ENCODE assay signal across 8 cellular contexts in the genomic region with DNA sequence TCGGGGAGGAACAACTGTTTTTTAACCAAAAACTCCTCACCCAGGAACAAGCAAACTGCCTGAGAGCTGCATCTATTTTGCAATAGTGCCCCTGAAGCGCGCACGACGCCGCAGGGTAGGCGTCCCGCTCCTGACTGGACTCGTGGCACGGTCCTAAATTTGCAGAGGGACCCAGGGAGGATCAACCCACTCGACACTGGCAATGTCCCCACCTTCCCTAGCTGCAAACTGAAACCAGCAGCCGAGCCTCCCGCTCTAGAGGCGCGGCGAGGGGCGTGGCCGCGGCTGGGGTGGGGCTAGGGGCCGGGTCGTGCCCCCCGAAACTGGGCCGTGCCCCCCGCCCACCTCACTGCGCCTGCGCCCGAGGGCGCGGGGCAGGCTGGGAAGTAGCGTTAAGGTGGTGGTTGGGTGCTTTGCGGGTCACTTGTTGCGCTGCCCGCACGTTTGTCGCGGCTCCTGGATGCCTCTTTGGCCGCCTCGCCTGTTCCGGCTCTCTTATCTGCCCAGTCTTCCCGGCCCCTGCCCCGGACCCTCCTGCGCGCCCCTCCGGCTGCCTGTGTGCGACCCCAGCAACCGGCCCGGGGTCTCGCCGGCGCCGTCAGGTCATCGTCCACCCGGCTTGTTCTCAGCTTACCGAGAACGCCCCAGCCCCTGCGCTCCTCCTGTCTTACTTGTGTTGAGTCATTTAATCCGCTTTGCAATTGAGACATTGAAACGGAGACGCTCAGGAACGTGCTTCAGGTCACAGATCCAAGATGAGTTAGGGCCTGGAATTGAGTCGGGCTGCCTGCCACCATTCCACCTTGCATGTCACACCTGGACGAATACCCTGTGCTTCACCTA. TPM values are rescaled to one million over a fixed set of nuclear protein-coding genes. Genes with fewer than 3 reads are reported as not detected.
DNase-seq lines count a peak whose midpoint lies in the region; TF ChIP-seq lines count a peak whose summit lies in the region.

No MANE protein-coding gene starts in this region.

- H3K36me3 Mint-ChIP-seq in activated naive CD4-positive, alpha-beta T cell treated with anti-CD3 and anti-CD28 coated beads, Interleukin-2, amount 10 ng/mL, durations not matched to agents 7 days and 5 days: no peaks in the 10 kb centered on the region

- peak overlapping the region; percentile 91 for H3K27ac Mint-ChIP-seq in activated naive CD4-positive, alpha-beta T cell treated with anti-CD3 and anti-CD28 coated beads, Interleukin-2, amount 10 ng/mL, durations not matched to agents 7 days and 5 days

- H3K27me3 Mint-ChIP-seq in activated naive CD4-positive, alpha-beta T cell treated with anti-CD3 and anti-CD28 coated beads, Interleukin-2, amount 10 ng/mL, durations not matched to agents 7 days and 5 days: no peaks in the 10 kb centered on the region

- peak overlapping the region; percentile 92 for H3K4me3 Mint-ChIP-seq in activated naive CD4-positive, alpha-beta T cell treated with anti-CD3 and anti-CD28 coated beads, Interleukin-2, amount 10 ng/mL, durations not matched to agents 7 days and 5 days

- H3K4me3 ChIP-seq in GM06990 (replicated peaks; ENCODE audit: low read depth, low read length) (peak overlapping the region; percentile 84), HAP-1 (peak overlapping the region; percentile 74), suprapubic skin (peak overlapping the region; percentile 83)

- peaks cover 13% of the 10 kb centered on the region for H3K4me1 Mint-ChIP-seq in activated naive CD4-positive, alpha-beta T cell treated with anti-CD3 and anti-CD28 coated beads, Interleukin-2, amount 10 ng/mL, durations not matched to agents 7 days and 5 days

- in situ Hi-C loops in HAP-1 (cut with MboI; ENCODE audit: low sequenced_read_pairs): no loop called here

- TF ChIP-seq CTCF in GM06990 (IDR thresholded peaks at IDR 0.05; ENCODE audit: insufficient read depth, low read length, poor library complexity, severe bottlenecking) (no peak), suprapubic skin (IDR thresholded peaks at IDR 0.05) (no peak)

- WGBS in suprapubic skin: 1% methylated on average over 43 of the region's 62 CpGs

- TF ChIP-seq POLR2A in suprapubic skin (IDR thresholded peaks at IDR 0.05): peak in 1 of 2 donors; percentile 30

- CTCF ChIA-PET in activated naive CD4-positive, alpha-beta T cell treated with anti-CD3 and anti-CD28 coated beads, Interleukin-2, amount 10 ng/mL, durations not matched to agents 7 days and 5 days (lab: Charles Lee): interaction anchor here (1.1 to 1.5 kb wide), 2 partner anchors 11 to 14 kb away, joined by 5 read pairs; no protein-coding TSS in a partner anchor

- H3K4me1 ChIP-seq in HAP-1: peaks cover 2% of the 10 kb centered on the region; the same call in 1 of the 2 replicates
- peaks cover 15% of the 10 kb centered on the region for H3K4me1 ChIP-seq in suprapubic skin

- H3K27me3 ChIP-seq in GM06990 (replicated peaks; ENCODE audit: control insufficient read depth, insufficient read depth, low read length) (no peaks in the 10 kb centered on the region), HAP-1 (ENCODE audit: low read depth) (no peaks in the 10 kb centered on the region), suprapubic skin (no peaks in the 10 kb centered on the region)

- H3K27ac ChIP-seq in suprapubic skin: peak overlapping the region; percentile 90

- no peak for TF ChIP-seq EP300 in suprapubic skin (IDR thresholded peaks at IDR 0.05)

- H3K9me3 Mint-ChIP-seq in activated naive CD4-positive, alpha-beta T cell treated with anti-CD3 and anti-CD28 coated beads, Interleukin-2, amount 10 ng/mL, durations not matched to agents 7 days and 5 days: no peaks in the 10 kb centered on the region

- no peaks in the 10 kb centered on the region for H3K36me3 ChIP-seq in GM06990 (ENCODE audit: control insufficient read depth, insufficient read depth, low read length)
- H3K36me3 ChIP-seq in HAP-1 (replicated peaks): no peaks in the 10 kb centered on the region
- H3K36me3 ChIP-seq in suprapubic skin: no peaks in the 10 kb centered on the region

- no peaks in the 10 kb centered on the region for H3K9me3 ChIP-seq in HAP-1
- no peaks in the 10 kb centered on the region for H3K9me3 ChIP-seq in suprapubic skin

- peak; percentile 95 for DNase-seq in GM06990 (ENCODE audit: extremely low read depth, insufficient read length)
- peak; percentile 84 to 93 for DNase-seq in HAP-1 (ENCODE audit: low spot score in 2 of 2)
- DNase-seq in M059J (ENCODE audit: low read depth): peak; percentile 87
- peak; percentile 75 for DNase-seq in SK-N-DZ (ENCODE audit: low spot score)
- DNase-seq in activated naive CD4-positive, alpha-beta T cell treated with anti-CD3 and anti-CD28 coated beads, Interleukin-2, amount 10 ng/mL, durations not matched to agents 7 days and 5 days: peak; percentile 91
- peak; percentile 97 for DNase-seq in germinal center (ENCODE audit: low spot score)
- peak; percentile 68 for DNase-seq in occipital lobe (lab: John Stamatoyannopoulos, UW)
- DNase-seq in suprapubic skin (ENCODE audit: low spot score in 2 of 2): peak; percentile 85 to 89

RNA-seq across cellular contexts. Expression of a gene that starts 37.9 kb away (rescaled TPM):
- 40.4 and 51.8 TPM in 2 replicates for total RNA-seq in M059J (2014; rRNA removed; shearing (Covaris generic))
- 67.5 and 74.4 TPM in 2 replicates for polyA plus RNA-seq in SK-N-DZ (2014; cell fraction: cytosol; rRNA removed)
- 25.4 and 29.1 TPM in 2 replicates for polyA plus RNA-seq in SK-N-DZ (2014; cell fraction: nucleus; rRNA removed)
- total RNA-seq in occipital lobe (69.1 TPM), suprapubic skin (100 to 1,000 TPM; 107 to 156 (median 116) TPM)

Comparison
In these comparisons a context has a peak if more than half of its experiments do, and no peak if none do; other contexts are left out.
1. Peak in every context shown above with its lines: DNase-seq, H3K4me3 ChIP-seq and H3K27ac ChIP-seq.